In genomic region chr3:169239756-169240155, GRCh38 we compare ENCODE assay signal across 23 cellular contexts.
DNase-seq lines count a peak whose midpoint lies in the region; ATAC-seq and TF ChIP-seq lines count a peak whose summit lies in the region.
"Had no signal": no experiment of that assay in that cellular context is flagged by ENCODE, and none has a peak within 500 bp of the region (broad histone marks: within the 10 kb centered on the region; RNA-seq: fewer than 3 reads in every experiment).

No MANE protein-coding gene starts in this region.

- H3K4me1 ChIP-seq in A673 (ENCODE audit: insufficient read depth, low read length, poor library complexity, severe bottlenecking) = peaks cover 63% of the 10 kb centered on the region
- H3K4me1 ChIP-seq in lower lobe of right lung = peaks cover 8% of the 10 kb centered on the region
- H3K4me1 ChIP-seq: BLaER1 had no signal

- POLR2A ChIA-PET in A673 (lab: Charles Lee; ENCODE audit: low non-redundant PET) = no interaction called here

- H3K9me3 ChIP-seq in A673 (ENCODE audit: low read depth, low read length, poor library complexity, severe bottlenecking) (no peaks in the 10 kb centered on the region), SK-N-MC (ENCODE audit: low read depth, low read length) (no peaks in the 10 kb centered on the region), lower lobe of right lung (no peaks in the 10 kb centered on the region)
- H3K9me3 ChIP-seq: BLaER1, MG63 had no signal

- no peak overlapping the region for H3K4me3 ChIP-seq in A673 (ENCODE audit: low read depth, low read length, poor library complexity, severe bottlenecking)
- peak overlapping the region; percentile 19 for H3K4me3 ChIP-seq in SK-N-MC
- no peak overlapping the region for H3K4me3 ChIP-seq in lower lobe of right lung
- H3K4me3 ChIP-seq: BLaER1, GM23338, MG63, PC-9 had no signal

- CTCF ChIA-PET in A673 (lab: Charles Lee) = no interaction called here

- H3K27me3 ChIP-seq in A673 (replicated peaks; ENCODE audit: insufficient read depth, low read depth, low read length, poor library complexity) = no peaks in the 10 kb centered on the region
- H3K27me3 ChIP-seq in lower lobe of right lung (ENCODE audit: low read depth) = no peaks in the 10 kb centered on the region
- H3K27me3 ChIP-seq: BLaER1, MG63 had no signal

- H3K27ac ChIP-seq in A673 (ENCODE audit: low read depth, low read length, poor library complexity, severe bottlenecking) (peak overlapping the region; percentile 88), SK-N-MC (peak overlapping the region; percentile 97), lower lobe of right lung (peak overlapping the region; percentile 26)
- H3K27ac ChIP-seq: BLaER1, PC-9 had no signal

- DNase-seq in A673 (ENCODE audit: low spot score) = peak; percentile 53
- peak; percentile 9 for DNase-seq in EH (ENCODE audit: low read depth)
- DNase-seq in SK-N-MC (ENCODE audit: low read depth, low spot score) = no peak
- no peak for DNase-seq in lower lobe of right lung
- DNase-seq in NCI-H345 treated with DMSO at 0.1 percent for 48 hours (lab: John Stamatoyannopoulos, UW; ENCODE audit: unreplicated experiment) = no peak
- DNase-seq in NCI-H1417 (lab: John Stamatoyannopoulos, UW) = no peak
- no peak for DNase-seq in inferior parietal cortex (ENCODE audit: extremely low spot score)
- DNase-seq: ACHN; CD4-positive, alpha-beta T cell; COR-L47; DMS 273 treated with DMSO at 0.1 percent for 48 hours; DND-41; HCEC 1CT; MG63; NCI-H1436; NCI-H187 treated with DMSO at 0.1 percent for 48 hours; NCI-H2107; PC-9; RPMI8226; SHP77 treated with DMSO at 0.1 percent for 48 hours had no signal

- intact Hi-C loops in A673 (cut with micrococcal nuclease; ENCODE audit: unreplicated experiment) = loop anchor here (10.0 kb wide), 1 partner anchor 525 kb away; the partner anchor contains the start of genes ACTRT3 and TERC
- intact Hi-C loops in lower lobe of right lung (cut with DNase I) = loop anchor here (10.0 kb wide), 1 partner anchor 95 kb away; no protein-coding TSS in a partner anchor

- no TSS peak for BruUV-seq in A673 (replicated peaks; lab: Mats Ljungman, UMichigan)

- no peak for ATAC-seq in lower lobe of right lung
- ATAC-seq in GM18858 (IDR thresholded peaks at IDR 0.05; ENCODE audit: unreplicated experiment) = no peak
- ATAC-seq: GM23338 had no signal

- no peak overlapping the region for H3K9ac ChIP-seq in SK-N-MC (ENCODE audit: insufficient read length)
- H3K9ac ChIP-seq: BLaER1 had no signal

- H3K36me3 ChIP-seq in A673 (ENCODE audit: insufficient read depth, low read length, poor library complexity, severe bottlenecking) = no peaks in the 10 kb centered on the region
- H3K36me3 ChIP-seq in SK-N-MC (ENCODE audit: insufficient read depth, low read length) = no peaks in the 10 kb centered on the region
- no peaks in the 10 kb centered on the region for H3K36me3 ChIP-seq in lower lobe of right lung
- H3K36me3 ChIP-seq: BLaER1, MG63 had no signal

- TF ChIP-seq CTCF in A673 (conservative IDR thresholded peaks at IDR 0.05; ENCODE audit: low read depth, low read length) (no peak), lower lobe of right lung (IDR thresholded peaks at IDR 0.05) (no peak)

Comparison
In these comparisons a context has a peak if more than half of its experiments do, and no peak if none do; other contexts are left out.
1. DNase-seq: peak in A673 (single experiment) and EH (single experiment); none in SK-N-MC (single experiment), lower lobe of right lung (single experiment), NCI-H345 treated with DMSO at 0.1 percent for 48 hours (single experiment), NCI-H1417 (0 of 3) and inferior parietal cortex (single experiment).
2. H3K27ac ChIP-seq: peak in every context shown above with its lines; median percentile 97 in SK-N-MC; 88 in A673; 26 in lower lobe of right lung.